13 cellular contexts compared by ENCODE assay signal in genomic region chr16:81136331-81137011, GRCh38. TPM values are rescaled to one million over a fixed set of nuclear protein-coding genes. Genes with fewer than 3 reads are reported as not detected.
A peak's percentile ranks its signal among the peaks of the same experiment; 100 is the strongest.
DNase-seq lines count a peak whose midpoint lies in the region; ATAC-seq lines count a peak whose summit lies in the region.
"Had no signal": no experiment of that assay in that cellular context is flagged by ENCODE, and none has a peak within 500 bp of the region (broad histone marks: within the 10 kb centered on the region; RNA-seq: fewer than 3 reads in every experiment).

No MANE protein-coding gene starts in this region.

- no peak overlapping the region for H3K9ac ChIP-seq in skeletal muscle satellite cell (ENCODE audit: low read depth, low read length)

- no peaks in the 10 kb centered on the region for H3K9me3 ChIP-seq in skeletal muscle satellite cell (replicated peaks; ENCODE audit: low read length)
- H3K9me3 ChIP-seq: sigmoid colon had no signal

- no peaks in the 10 kb centered on the region for H3K36me3 ChIP-seq in skeletal muscle satellite cell (ENCODE audit: insufficient read depth, low read length)
- H3K36me3 ChIP-seq: sigmoid colon had no signal

- peak; percentile 66 for ATAC-seq in left lobe of liver
- ATAC-seq: CD8-positive, alpha-beta T cell; K562 had no signal

- H3K27ac ChIP-seq in angular gyrus (ENCODE audit: low read depth, low read length), result peak overlapping the region; percentile 87
- H3K27ac ChIP-seq: sigmoid colon had no signal

- H3K4me1 ChIP-seq in skeletal muscle satellite cell (ENCODE audit: control insufficient read depth, insufficient read depth, low read length), result no peaks in the 10 kb centered on the region

- DNase-seq in LHCN-M2 (ENCODE audit: low read depth) (peak; percentile 10), left lobe of liver (ENCODE audit: low spot score) (no peak), GDM1 (lab: John Stamatoyannopoulos, UW) (no peak), HCEC 1CT (no peak)
- DNase-seq in central memory CD4-positive, alpha-beta T cell, result no peak
- DNase-seq: activated naive CD8-positive, alpha-beta T cell treated with anti-CD3 and anti-CD28 coated beads, Interleukin-2, amount 10 ng/mL, durations not matched to agents 7 days and 5 days; CD8-positive, alpha-beta T cell; GF-D8; NCI-H187 treated with DMSO at 0.1 percent for 48 hours; sigmoid colon had no signal

- H3K4me3 ChIP-seq in skeletal muscle satellite cell (ENCODE audit: low read length), result no peak overlapping the region
- H3K4me3 ChIP-seq: K562, sigmoid colon had no signal

- peak overlapping the region; percentile 33 for H3K4me2 ChIP-seq in skeletal muscle satellite cell (ENCODE audit: low read length)

- H3K27me3 ChIP-seq in skeletal muscle satellite cell (ENCODE audit: control insufficient read depth, insufficient read depth, low read length), result no peaks in the 10 kb centered on the region
- H3K27me3 ChIP-seq: sigmoid colon had no signal

RNA-seq across cellular contexts. Expression of gene GCSH, which starts 40.3 kb away (rescaled TPM):
- total RNA-seq in LHCN-M2 (2014; rRNA removed), result 32.3 and 35.0 TPM in 2 replicates
- polyA plus RNA-seq in LHCN-M2 (2012), result 16.9 TPM
- total RNA-seq in left lobe of liver, result 74.0 TPM
- total RNA-seq in skeletal muscle satellite cell (2012; rRNA removed), result 31.2 and 36.7 TPM in 2 replicates

RNA-seq across cellular contexts. Expression of gene C16orf46, which starts 59.4 kb away (rescaled TPM):
- total RNA-seq in LHCN-M2 (2014; rRNA removed) (0.58 and 0.63 TPM in 2 replicates), left lobe of liver (2.0 TPM)
- 0.06 TPM for polyA plus RNA-seq in LHCN-M2 (2012)
- total RNA-seq in skeletal muscle satellite cell (2012; rRNA removed), result 0.76 TPM in 1 of 2 replicates, not detected in the other
